15 cellular contexts compared by ENCODE assay signal in the genomic region with DNA sequence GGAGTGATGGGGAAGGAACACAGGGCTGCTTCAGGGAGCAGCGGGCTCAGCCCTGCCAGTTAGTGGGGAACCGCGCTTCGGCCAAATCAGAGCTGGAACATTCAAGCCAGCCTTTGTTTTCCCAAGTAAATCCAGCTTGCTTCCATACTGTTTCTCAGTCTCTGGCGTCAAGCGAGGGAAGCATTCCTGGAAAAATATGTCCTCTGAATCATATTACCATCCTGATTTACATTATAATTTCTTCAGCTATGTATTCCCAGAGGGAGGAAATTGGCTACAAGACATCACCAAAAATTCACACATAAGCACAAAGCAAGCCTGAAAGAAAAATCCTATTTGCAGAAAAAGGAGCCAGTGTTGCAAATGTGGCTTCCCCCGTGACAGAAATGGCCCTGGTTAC.
A peak's percentile ranks its signal among the peaks of the same experiment; 100 is the strongest.
DNase-seq lines count a peak whose midpoint lies in the region; ATAC-seq and TF ChIP-seq lines count a peak whose summit lies in the region.
"Had no signal": no experiment of that assay in that cellular context is flagged by ENCODE, and none has a peak within 500 bp of the region (broad histone marks: within the 10 kb centered on the region; RNA-seq: fewer than 3 reads in every experiment).

No MANE protein-coding gene starts in this region.

- H3K9ac ChIP-seq in neural progenitor cell = no peak overlapping the region

- H3K4me3 ChIP-seq in fibroblast of mammary gland (ENCODE audit: control insufficient read depth, low read depth, low read length) (no peak overlapping the region), neural progenitor cell (no peak overlapping the region)
- H3K4me3 ChIP-seq in effector memory CD4-positive, alpha-beta T cell (ENCODE audit: insufficient read depth, low read depth, low read length, poor library complexity, severe bottlenecking) = no peak overlapping the region

- peaks cover 3% of the 10 kb centered on the region for H3K4me1 Mint-ChIP-seq in neural progenitor cell
- H3K4me1 Mint-ChIP-seq: CD8-positive, alpha-beta memory T cell had no signal

- no peaks in the 10 kb centered on the region for H3K36me3 ChIP-seq in neural progenitor cell
- no peaks in the 10 kb centered on the region for H3K36me3 ChIP-seq in effector memory CD4-positive, alpha-beta T cell (ENCODE audit: control insufficient read depth, insufficient read depth, low read length)

- no peak overlapping the region for H3K27ac Mint-ChIP-seq in neural progenitor cell
- H3K27ac Mint-ChIP-seq: CD8-positive, alpha-beta memory T cell had no signal

- in situ Hi-C loops in GM13976 (cut with MboI; ENCODE audit: low sequenced_read_pairs, unreplicated experiment) = no loop called here

- TF ChIP-seq CTCF in fibroblast of mammary gland (conservative IDR thresholded peaks at IDR 0.05; ENCODE audit: control insufficient read depth, insufficient read depth, low read depth, low read length) (no peak), neural progenitor cell (IDR thresholded peaks at IDR 0.05) (no peak), GM13976 (IDR thresholded peaks at IDR 0.05; ENCODE audit: borderline replicate concordance, control extremely low read depth, extremely low read depth, insufficient read depth, missing control alignments) (no peak)

- H3K4me3 Mint-ChIP-seq in neural progenitor cell = no peak overlapping the region
- H3K4me3 Mint-ChIP-seq: CD8-positive, alpha-beta memory T cell had no signal

- H3K9me3 Mint-ChIP-seq in neural progenitor cell = peaks cover 5% of the 10 kb centered on the region

- H2AFZ ChIP-seq in neural progenitor cell (replicated peaks) = peak overlapping the region; percentile 33

- H3K36me3 Mint-ChIP-seq in neural progenitor cell = no peaks in the 10 kb centered on the region
- H3K36me3 Mint-ChIP-seq: CD8-positive, alpha-beta memory T cell had no signal

- DNase-seq in NCI-H526 treated with DMSO at 0.1 percent for 48 hours (lab: John Stamatoyannopoulos, UW) (peak; percentile 31), fibroblast of mammary gland (ENCODE audit: low read depth) (peak; percentile 34), neural progenitor cell (ENCODE audit: low spot score) (no peak), NCI-H2171 treated with DMSO at 0.1 percent for 48 hours (lab: John Stamatoyannopoulos, UW) (no peak), GM13976 (ENCODE audit: low spot score) (no peak)
- DNase-seq in effector memory CD4-positive, alpha-beta T cell = no peak
- DNase-seq: CD8-positive, alpha-beta memory T cell; DMS79 treated with DMSO at 0.1 percent for 48 hours; GOT3; KBM-7; MV-4-11; NCI-H1417 treated with DMSO at 0.1 percent for 48 hours; NCI-H2029; NCI-H510A had no signal

- no peaks in the 10 kb centered on the region for H3K27me3 ChIP-seq in neural progenitor cell
- no peaks in the 10 kb centered on the region for H3K27me3 ChIP-seq in effector memory CD4-positive, alpha-beta T cell (replicated peaks; ENCODE audit: control insufficient read depth, insufficient read depth, low read length, poor library complexity, severe bottlenecking)

- H3K27ac ChIP-seq in neural progenitor cell = no peak overlapping the region
- no peak overlapping the region for H3K27ac ChIP-seq in effector memory CD4-positive, alpha-beta T cell (ENCODE audit: insufficient read depth, low read length, poor library complexity, severe bottlenecking)

- peaks cover 12% of the 10 kb centered on the region for H3K27me3 Mint-ChIP-seq in neural progenitor cell (ENCODE audit: insufficient read depth, low read depth)

- no peak for ATAC-seq in GM21528 (IDR thresholded peaks at IDR 0.05; ENCODE audit: low FRiP score, unreplicated experiment)

- no peak overlapping the region for H3K4me2 ChIP-seq in neural progenitor cell

- H3K4me1 ChIP-seq in neural progenitor cell = peaks cover 10% of the 10 kb centered on the region
- no peaks in the 10 kb centered on the region for H3K4me1 ChIP-seq in effector memory CD4-positive, alpha-beta T cell (ENCODE audit: control insufficient read depth, insufficient read depth, low read length, poor library complexity, severe bottlenecking)

- H3K79me2 ChIP-seq in neural progenitor cell (ENCODE audit: low read depth) = no peaks in the 10 kb centered on the region

- H3K9me3 ChIP-seq in neural progenitor cell (ENCODE audit: low read depth) = no peaks in the 10 kb centered on the region
- H3K9me3 ChIP-seq in effector memory CD4-positive, alpha-beta T cell (ENCODE audit: control insufficient read depth, low read length) = no peaks in the 10 kb centered on the region

- H3F3A ChIP-seq in neural progenitor cell (ENCODE audit: low read depth) = no peaks in the 10 kb centered on the region

- no peaks in the 10 kb centered on the region for H4K20me1 ChIP-seq in neural progenitor cell (ENCODE audit: low read depth)

Comparison
In these comparisons a context has a peak if more than half of its experiments do, and no peak if none do; other contexts are left out.
1. DNase-seq: peak in NCI-H526 treated with DMSO at 0.1 percent for 48 hours (single experiment) and fibroblast of mammary gland (single experiment); none in neural progenitor cell (single experiment), effector memory CD4-positive, alpha-beta T cell (0 of 3), NCI-H2171 treated with DMSO at 0.1 percent for 48 hours (single experiment) and GM13976 (single experiment).